Comparison of ENCODE assay signal across 8 cellular contexts in the genomic region with DNA sequence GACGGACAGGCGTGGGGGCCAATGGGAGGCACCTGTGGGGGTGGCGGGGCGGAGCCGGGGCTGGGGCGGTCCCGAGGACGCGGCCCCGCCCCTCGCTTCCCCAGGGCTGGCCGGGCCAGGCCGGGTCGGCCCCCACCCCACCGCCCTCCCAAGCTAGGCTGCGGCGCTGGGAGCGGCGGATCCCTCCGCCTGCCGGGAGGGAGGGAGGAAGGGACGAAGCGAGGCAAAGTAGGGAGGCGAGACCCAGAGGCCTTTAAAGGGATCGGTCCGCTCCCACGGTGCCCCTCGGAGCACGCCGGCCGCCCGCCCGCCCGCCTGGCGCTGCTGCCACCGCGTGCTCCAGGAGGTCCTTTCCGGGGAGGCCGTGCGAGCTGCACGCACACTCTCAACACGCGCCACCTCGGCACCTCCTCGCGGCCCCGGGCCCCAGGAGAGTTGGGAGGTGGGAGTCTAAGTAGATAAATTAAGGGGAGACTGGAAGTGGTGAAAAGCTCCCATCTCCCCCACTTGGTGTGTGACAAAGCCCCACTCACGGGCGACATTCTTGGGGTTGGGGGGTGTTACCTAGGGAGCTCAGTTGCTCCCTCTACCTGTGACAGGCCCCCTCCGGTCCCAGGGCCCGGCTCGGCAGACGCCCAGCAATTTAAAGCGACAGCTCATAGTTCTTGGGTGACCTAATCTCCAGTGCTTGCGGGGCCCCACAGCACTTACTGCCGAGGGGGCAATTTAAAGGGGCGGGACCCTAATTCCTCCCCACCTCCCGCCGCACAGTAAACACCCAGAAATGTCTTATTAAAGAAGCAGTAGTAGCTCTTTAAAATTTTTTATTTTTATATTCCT. TPM values are rescaled to one million over a fixed set of nuclear protein-coding genes. Genes with fewer than 3 reads are reported as not detected.
A peak's percentile ranks its signal among the peaks of the same experiment; 100 is the strongest.
DNase-seq lines count a peak whose midpoint lies in the region; ATAC-seq and TF ChIP-seq lines count a peak whose summit lies in the region.

No MANE protein-coding gene starts in this region.

- TF ChIP-seq CTCF in GM13977 (IDR thresholded peaks at IDR 0.05; ENCODE audit: extremely low read depth, insufficient read depth, missing control alignments), result peak; percentile 69
- peak; percentile 39 to 74 for TF ChIP-seq CTCF in right atrium auricular region (IDR thresholded peaks at IDR 0.05)
- peak in 2 of 3 experiments; percentile 2 to 45 for TF ChIP-seq CTCF in vagina (IDR thresholded peaks at IDR 0.05)

- H3K4me3 Mint-ChIP-seq in T-helper 17 cell, result peak overlapping the region; percentile 92

- intact Hi-C loops in vagina (cut with DNase I), result loop anchor here (2.0 kb wide), 1 partner anchor 44 kb away; no protein-coding TSS in a partner anchor

- peak overlapping the region; percentile 98 for H3K27ac ChIP-seq in angular gyrus (ENCODE audit: low read depth, low read length)
- H3K27ac ChIP-seq in right atrium auricular region, result peak overlapping the region; percentile 100
- peak overlapping the region; percentile 99 for H3K27ac ChIP-seq in vagina

- H3K36me3 ChIP-seq in right atrium auricular region, result no peaks in the 10 kb centered on the region
- no peaks in the 10 kb centered on the region for H3K36me3 ChIP-seq in vagina

- H3K27me3 ChIP-seq in right atrium auricular region (no peaks in the 10 kb centered on the region), vagina (no peaks in the 10 kb centered on the region)

- in situ Hi-C loops in GM13977 (cut with MboI; ENCODE audit: low pct_unique_long_range_greater_than_20kb, low sequenced_read_pairs, unreplicated experiment), result no loop called here

- ATAC-seq in HG02938 (IDR thresholded peaks at IDR 0.05; ENCODE audit: unreplicated experiment) (peak; percentile 49), T-helper 17 cell (peak; percentile 73)

- H3K36me3 Mint-ChIP-seq in T-helper 17 cell (ENCODE audit: low read depth), result peaks cover 2% of the 10 kb centered on the region

- H3K27ac Mint-ChIP-seq in T-helper 17 cell, result peak overlapping the region; percentile 99

- H3K4me1 Mint-ChIP-seq in T-helper 17 cell, result peaks cover 61% of the 10 kb centered on the region

- H3K9me3 ChIP-seq in T-helper 17 cell (ENCODE audit: control insufficient read depth, low read length, poor library complexity, severe bottlenecking), result no peaks in the 10 kb centered on the region
- H3K9me3 ChIP-seq in right atrium auricular region, result no peaks in the 10 kb centered on the region
- no peaks in the 10 kb centered on the region for H3K9me3 ChIP-seq in vagina

- H3K4me1 ChIP-seq in right atrium auricular region (peaks cover 0 to 68% of the 10 kb centered on the region in 2 donors), vagina (peaks cover 74% of the 10 kb centered on the region)

- no peaks in the 10 kb centered on the region for H3K27me3 Mint-ChIP-seq in T-helper 17 cell

- DNase-seq in GM13977 (ENCODE audit: low spot score) (peak; percentile 97), NCI-H1694 treated with DMSO at 0.1 percent for 48 hours (lab: John Stamatoyannopoulos, UW) (peak; percentile 95), T-helper 17 cell (peak; percentile 90 to 95 (median 93)), right atrium auricular region (ENCODE audit: low spot score) (peak; percentile 95), putamen (ENCODE audit: low spot score) (peak; percentile 98), vagina (ENCODE audit: extremely low spot score in 2 of 2) (peak in 1 of 2 donors; percentile 99)

- TF ChIP-seq POLR2A in vagina (IDR thresholded peaks at IDR 0.05), result peak; percentile 4 to 92

- peak overlapping the region; percentile 74 to 99 for H3K4me3 ChIP-seq in right atrium auricular region
- peak overlapping the region; percentile 84 to 96 for H3K4me3 ChIP-seq in vagina

RNA-seq across cellular contexts. Expression of a gene that starts 0.5 kb away (rescaled TPM):
- total RNA-seq in T-helper 17 cell (100 to 1,000 TPM; 142 to 157 TPM), right atrium auricular region (100 to 1,000 TPM in 1 of 2 donors, 10 to 100 TPM in 1; 80.1 to 104 TPM), vagina (33.9 TPM)
